33 cellular contexts compared by ENCODE assay signal in the genomic region with DNA sequence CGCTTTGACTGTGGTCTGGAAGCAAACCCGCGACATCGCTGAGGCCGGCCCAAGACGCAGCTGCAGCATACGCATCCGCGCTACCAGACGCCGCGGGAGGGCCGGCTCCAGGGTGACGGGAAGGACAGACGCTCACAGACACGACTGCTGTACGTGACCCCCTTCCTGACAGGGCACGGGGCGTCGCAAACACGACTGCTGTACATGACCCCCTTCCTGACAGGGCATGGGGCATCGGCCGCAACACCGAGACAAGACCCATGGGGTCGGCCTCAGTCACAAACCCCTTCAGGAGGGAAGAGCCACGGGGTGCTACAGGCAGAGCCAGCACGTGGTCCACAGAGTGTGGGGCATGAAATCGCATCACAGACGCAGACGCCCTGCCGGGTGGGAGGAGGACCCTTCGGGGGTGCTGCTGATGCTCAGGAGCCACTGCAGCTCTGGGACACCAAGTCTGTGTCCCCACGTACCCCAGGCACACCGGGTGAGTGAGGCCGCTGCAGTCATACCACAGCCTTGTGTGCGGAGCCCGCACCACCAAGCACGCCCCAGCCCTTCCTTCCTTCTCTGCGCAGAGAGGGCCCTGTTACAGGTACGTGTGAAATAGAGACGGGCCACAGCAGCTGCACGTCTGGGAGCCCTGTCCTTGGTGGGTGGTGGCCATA. TPM values are rescaled to one million over a fixed set of nuclear protein-coding genes. Genes with fewer than 3 reads are reported as not detected.
"Had no signal": no experiment of that assay in that cellular context is flagged by ENCODE, and none has a peak within 500 bp of the region (broad histone marks: within the 10 kb centered on the region; RNA-seq: fewer than 3 reads in every experiment).

No MANE protein-coding gene starts in this region.

- H3K9me3 ChIP-seq: adrenal gland, Peyer's patch had no signal

- H3K27me3 ChIP-seq: adrenal gland, Peyer's patch had no signal

- H3K4me2 ChIP-seq: KMS-11 had no signal

- ATAC-seq: activated naive CD4-positive, alpha-beta T cell treated with anti-CD3 and anti-CD28 coated beads, Interleukin-2, amount 50 U/mL, for 72 hours; activated T-cell treated with anti-CD3 and anti-CD28 coated beads, Interleukin-2, amount 50 U/mL, for 4 hours; PC-3 had no signal

- DNase-seq: activated B cell treated with CpG ODN at 0.5 μM for 24 hours; activated CD4-positive, alpha-beta memory T cell treated with anti-CD3 and anti-CD28 coated beads for 36 hours; activated CD4-positive, alpha-beta T cell treated with anti-CD3 and anti-CD28 coated beads for 4 hours; activated CD4-positive, alpha-beta T cell treated with anti-CD3 and anti-CD28 coated beads, Interleukin-2, amount 50 U/mL, for 1 hour; activated CD4-positive, CD25-positive, alpha-beta regulatory T cell treated with anti-CD3 and anti-CD28 coated beads, Interleukin-2, amount 50 U/mL, for 72 hours; activated CD8-positive, alpha-beta memory T cell treated with anti-CD3 and anti-CD28 coated beads, Interleukin-2, amount 50 U/mL, for 4 hours; activated gamma-delta T cell treated with Interleukin-2 at 50 U/mL for 16 hours; activated naive CD4-positive, alpha-beta T cell treated with anti-CD3 and anti-CD28 coated beads for 36 hours; activated T-cell treated with anti-CD3 and anti-CD28 coated beads for 4 hours; activated T-cell treated with anti-CD3 and anti-CD28 coated beads, Interleukin-2, amount 50 U/mL, for 4 hours; adrenal gland; MM.1S; MV-4-11; NCI-H1092; NCI-H1436 treated with DMSO at 0.1 percent for 48 hours; NCI-H1694 treated with DMSO at 0.1 percent for 48 hours; NCI-H2029; NCI-H510A; NCI-H526; NCI-H748 treated with DMSO at 0.1 percent for 48 hours; NK-92 treated with Interleukin-12 subunit alpha and Interleukin-12 subunit beta, amount 100 ng/mL, for 24 hours; PC-3; Peyer's patch; RPMI8226; SW 1271; T-helper 1 cell; T-helper 2 cell; T-helper 9 cell had no signal

- H3K4me3 ChIP-seq: adrenal gland, Peyer's patch had no signal

- H3K27ac ChIP-seq: adrenal gland, KMS-11, Peyer's patch, VCaP had no signal

- H3K9ac ChIP-seq: KMS-11 had no signal

- FAIRE-seq: bronchial epithelial cell had no signal

- H3K4me1 ChIP-seq: adrenal gland, Peyer's patch had no signal

RNA-seq across cellular contexts. Expression of a gene that starts 38.7 kb away (rescaled TPM):
- total RNA-seq: activated B cell treated with CpG ODN at 0.5 μM for 24 hours, bronchial epithelial cell, LHCN-M2 had no signal
